8 cellular contexts compared by ENCODE assay signal in the genomic region with DNA sequence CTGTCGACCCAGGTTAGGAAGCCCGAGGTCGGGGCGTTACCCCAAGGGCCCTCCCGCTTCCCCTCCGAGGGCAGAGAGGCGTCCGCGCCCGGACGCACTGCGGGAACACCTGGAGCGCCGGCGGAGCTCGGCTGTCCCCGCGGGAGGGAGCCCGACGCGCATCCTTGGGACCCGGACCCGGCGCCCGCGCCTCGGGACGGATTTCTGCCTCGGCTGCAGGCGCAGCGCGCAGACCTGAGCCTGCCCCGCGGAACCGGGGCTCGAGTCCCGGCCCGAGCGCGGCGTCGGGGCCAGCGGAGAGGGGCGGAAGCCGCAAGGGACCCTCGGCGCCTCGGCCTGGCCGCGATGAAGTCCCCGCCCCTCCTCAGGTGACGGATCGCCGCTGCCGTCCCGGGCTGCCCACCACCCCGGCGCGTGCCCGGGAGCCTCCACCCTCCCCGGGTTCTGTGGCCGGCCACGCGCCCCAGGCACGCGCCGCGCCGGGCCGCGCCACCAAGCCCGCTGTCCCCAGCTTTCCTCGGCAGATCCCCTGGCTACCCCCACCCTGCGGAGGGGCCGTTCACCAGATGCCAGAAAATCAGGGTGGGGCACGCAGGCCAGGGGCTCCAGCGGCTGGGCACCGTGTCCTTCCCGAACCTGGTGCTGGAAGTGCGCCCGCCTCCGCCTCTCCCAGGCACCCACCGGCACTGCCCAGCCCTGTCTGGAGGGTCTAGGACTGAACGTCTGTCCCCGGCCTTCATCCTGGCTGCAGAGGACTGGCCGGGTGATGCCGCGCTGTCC. TPM values are rescaled to one million over a fixed set of nuclear protein-coding genes. Genes with fewer than 3 reads are reported as not detected.
A peak's percentile ranks its signal among the peaks of the same experiment; 100 is the strongest.
DNase-seq lines count a peak whose midpoint lies in the region; ATAC-seq, FAIRE-seq and TF ChIP-seq lines count a peak whose summit lies in the region.

No MANE protein-coding gene starts in this region.

- DNase-seq in breast epithelium (ENCODE audit: low spot score in 2 of 2) (peak in 1 of 2 donors; percentile 6), MCF 10A (ENCODE audit: unreplicated experiment) (no peak), Peyer's patch (peak in 1 of 3 donors; percentile 37), endothelial cell of umbilical vein (ENCODE audit: low read depth, low spot score) (no peak), progenitor cell of endocrine pancreas (ENCODE audit: low spot score, unreplicated experiment) (no peak), putamen (ENCODE audit: low spot score) (no peak), DMS 273 treated with DMSO at 0.1 percent for 48 hours (lab: John Stamatoyannopoulos, UW) (no peak)

- no peak overlapping the region for H2AFZ ChIP-seq in endothelial cell of umbilical vein (ENCODE audit: low read depth, low read length)

- peak overlapping the region; percentile 18 for H3K4me2 ChIP-seq in endothelial cell of umbilical vein (ENCODE audit: insufficient read depth, low read length)

- CTCF ChIA-PET in MCF 10A (lab: Yijun Ruan, JAX): no interaction called here
- CTCF ChIA-PET in endothelial cell of umbilical vein (lab: Charles Lee): interaction anchor here (1.1 kb wide), 1 partner anchor 15 kb away, joined by 5 read pairs; no protein-coding TSS in a partner anchor

- no peak for TF ChIP-seq POLR2A in breast epithelium (IDR thresholded peaks at IDR 0.05)
- TF ChIP-seq POLR2A in Peyer's patch (IDR thresholded peaks at IDR 0.05): no peak
- no peak for TF ChIP-seq POLR2A in endothelial cell of umbilical vein (IDR thresholded peaks at IDR 0.05; ENCODE audit: low read depth, low read length)

- H3K9me3 Mint-ChIP-seq in MCF 10A (ENCODE audit: unreplicated experiment) (no peaks in the 10 kb centered on the region), progenitor cell of endocrine pancreas (ENCODE audit: low read depth) (no peaks in the 10 kb centered on the region)

- H4K20me1 ChIP-seq in endothelial cell of umbilical vein (replicated peaks; ENCODE audit: control insufficient read depth, extremely low read depth, insufficient read depth, low read length): no peaks in the 10 kb centered on the region

- H3K27me3 Mint-ChIP-seq in MCF 10A (ENCODE audit: insufficient read depth, unreplicated experiment): peaks cover 23% of the 10 kb centered on the region
- peaks cover 84% of the 10 kb centered on the region for H3K27me3 Mint-ChIP-seq in progenitor cell of endocrine pancreas

- H3K9me1 ChIP-seq in endothelial cell of umbilical vein (replicated peaks; ENCODE audit: control insufficient read depth, extremely low read depth, insufficient read depth, low read length): no peaks in the 10 kb centered on the region

- H3K4me3 ChIP-seq in breast epithelium: peak overlapping the region; percentile 13 to 64 (median 45)
- H3K4me3 ChIP-seq in Peyer's patch: peak overlapping the region; percentile 26 to 44 (median 41)
- H3K4me3 ChIP-seq in endothelial cell of umbilical vein (replicated peaks in 1 of 3; ENCODE audit: insufficient read depth in 1 of 3, low read depth in 1 of 3, low read length in 3 of 3): no peak overlapping the region

- POLR2A ChIA-PET in MCF 10A (lab: Yijun Ruan, JAX) (no interaction called here), endothelial cell of umbilical vein (lab: Charles Lee) (no interaction called here)

- H3K79me2 ChIP-seq in endothelial cell of umbilical vein (ENCODE audit: control insufficient read depth, insufficient read depth, low read length): no peaks in the 10 kb centered on the region

- BruUV-seq in MCF 10A (replicated peaks; lab: Mats Ljungman, UMichigan): no TSS peak
- BruUV-seq in endothelial cell of umbilical vein (replicated peaks; lab: Mats Ljungman, UMichigan): no TSS peak

- H3K27ac ChIP-seq in breast epithelium (no peak overlapping the region), Peyer's patch (no peak overlapping the region), endothelial cell of umbilical vein (ENCODE audit: insufficient read depth, low read depth, low read length) (no peak overlapping the region)

- peaks cover 3 to 6% of the 10 kb centered on the region in 2 donors for H3K4me1 ChIP-seq in breast epithelium
- peaks cover 0 to 18% (median 11%) of the 10 kb centered on the region in 4 donors for H3K4me1 ChIP-seq in Peyer's patch
- peaks cover 2% of the 10 kb centered on the region for H3K4me1 ChIP-seq in endothelial cell of umbilical vein (ENCODE audit: control insufficient read depth, extremely low read depth, insufficient read depth, low read length)

- H3K27ac Mint-ChIP-seq in MCF 10A (ENCODE audit: low read depth, unreplicated experiment) (no peak overlapping the region), progenitor cell of endocrine pancreas (no peak overlapping the region)

- H3K27me3 ChIP-seq in breast epithelium (peaks cover 0 to 61% of the 10 kb centered on the region in 2 donors), Peyer's patch (peaks cover 0 to 36% of the 10 kb centered on the region in 2 donors), endothelial cell of umbilical vein (ENCODE audit: control insufficient read depth in 2 of 2, insufficient read depth in 2 of 2, low read length in 2 of 2) (peaks cover 54 to 73% of the 10 kb centered on the region in 2 experiments)

- H3K36me3 ChIP-seq in breast epithelium: no peaks in the 10 kb centered on the region
- H3K36me3 ChIP-seq in Peyer's patch: no peaks in the 10 kb centered on the region
- no peaks in the 10 kb centered on the region for H3K36me3 ChIP-seq in endothelial cell of umbilical vein (ENCODE audit: control insufficient read depth in 2 of 2, extremely low read depth in 1 of 2, insufficient read depth in 2 of 2, low read length in 2 of 2)

- H3K4me3 Mint-ChIP-seq in MCF 10A (ENCODE audit: unreplicated experiment) (no peak overlapping the region), progenitor cell of endocrine pancreas (ENCODE audit: low read depth) (peak overlapping the region; percentile 63)

- dilution Hi-C loops in endothelial cell of umbilical vein (cut with MboI; ENCODE audit: extremely low pct_ligation_motif_present, low sequenced_read_pairs): no loop called here

- no peaks in the 10 kb centered on the region for H3K36me3 Mint-ChIP-seq in MCF 10A (ENCODE audit: insufficient read depth, unreplicated experiment)
- no peaks in the 10 kb centered on the region for H3K36me3 Mint-ChIP-seq in progenitor cell of endocrine pancreas (ENCODE audit: insufficient read depth)

- H3K9ac ChIP-seq in endothelial cell of umbilical vein (replicated peaks; ENCODE audit: extremely low read depth, insufficient read depth, low read length): no peak overlapping the region

- no peak for ATAC-seq in HG03378 (IDR thresholded peaks at IDR 0.05; ENCODE audit: unreplicated experiment)

- H3K9me3 ChIP-seq in breast epithelium (no peaks in the 10 kb centered on the region), Peyer's patch (peaks cover 0 to 5% (median 1%) of the 10 kb centered on the region in 4 donors), endothelial cell of umbilical vein (replicated peaks; ENCODE audit: control insufficient read depth, insufficient read depth, low read length) (no peaks in the 10 kb centered on the region)

- FAIRE-seq in endothelial cell of umbilical vein (lab: Jason Lieb, UNC): no peak

- TF ChIP-seq CTCF in breast epithelium (IDR thresholded peaks at IDR 0.05) (no peak), MCF 10A (IDR thresholded peaks at IDR 0.05; ENCODE audit: unreplicated experiment) (no peak), Peyer's patch (IDR thresholded peaks at IDR 0.05) (no peak), endothelial cell of umbilical vein (IDR thresholded peaks at IDR 0.05; ENCODE audit: extremely low read depth in 1 of 2, insufficient read depth in 1 of 2, low read depth in 1 of 2, low read length in 2 of 2) (no peak), progenitor cell of endocrine pancreas (IDR thresholded peaks at IDR 0.05; ENCODE audit: unreplicated experiment) (no peak)

- H3K4me1 Mint-ChIP-seq in MCF 10A (ENCODE audit: insufficient read depth, unreplicated experiment) (no peaks in the 10 kb centered on the region), progenitor cell of endocrine pancreas (ENCODE audit: low read depth) (peaks cover 4% of the 10 kb centered on the region)

- intact Hi-C loops in breast epithelium (cut with DNase I; ENCODE audit: low total_unique reads): no loop called here
- intact Hi-C loops in MCF 10A (cut with micrococcal nuclease): no loop called here
- intact Hi-C loops in endothelial cell of umbilical vein (cut with micrococcal nuclease): no loop called here

RNA-seq across cellular contexts. Expression of gene GLB1L3, which starts 0.4 kb away (rescaled TPM):
- total RNA-seq in breast epithelium: 1 to 10 TPM in 2 of 3 donors, not detected in 1; 1.0 to 1.6 TPM
- not detected in 2 replicates for total RNA-seq in MCF 10A (2022)
- not detected for total RNA-seq in Peyer's patch
- not detected in 2 replicates for total RNA-seq in endothelial cell of umbilical vein
- not detected in 2 replicates for polyA plus RNA-seq in endothelial cell of umbilical vein
- not detected in 2 replicates for polyA plus RNA-seq in endothelial cell of umbilical vein (2011; cell fraction: cytosol; rRNA removed)
- polyA plus RNA-seq in endothelial cell of umbilical vein (2011; cell fraction: nucleus; rRNA removed): not detected in 2 replicates
- not detected in 2 replicates for polyA plus RNA-seq in endothelial cell of umbilical vein (2012)
- polyA minus RNA-seq in endothelial cell of umbilical vein: not detected in 2 replicates
- polyA minus RNA-seq in endothelial cell of umbilical vein (2011; cell fraction: cytosol; rRNA and poly(A)+ RNA removed): not detected
- polyA minus RNA-seq in endothelial cell of umbilical vein (2011; cell fraction: nucleus; rRNA and poly(A)+ RNA removed): not detected in 2 replicates
- not detected in 2 replicates for total RNA-seq in progenitor cell of endocrine pancreas

RNA-seq across cellular contexts. Expression of gene ACAD8, which starts 23.2 kb away (rescaled TPM):
- 10 to 100 TPM; 20.5 to 46.2 (median 40.4) TPM for total RNA-seq in breast epithelium
- 18.9 and 20.1 TPM in 2 replicates for total RNA-seq in MCF 10A (2022)
- 10 to 100 TPM; 30.4 to 44.5 (median 36.9) TPM for total RNA-seq in Peyer's patch
- total RNA-seq in endothelial cell of umbilical vein: 21.2 and 22.9 TPM in 2 replicates
- 24.2 and 29.0 TPM in 2 replicates for polyA plus RNA-seq in endothelial cell of umbilical vein
- 21.4 and 22.0 TPM in 2 replicates for polyA plus RNA-seq in endothelial cell of umbilical vein (2011; cell fraction: cytosol; rRNA removed)
- polyA plus RNA-seq in endothelial cell of umbilical vein (2011; cell fraction: nucleus; rRNA removed): 91.2 and 108 TPM in 2 replicates
- polyA plus RNA-seq in endothelial cell of umbilical vein (2012): 19.2 and 20.7 TPM in 2 replicates
- polyA minus RNA-seq in endothelial cell of umbilical vein: 19.1 and 27.1 TPM in 2 replicates
- 4.7 TPM for polyA minus RNA-seq in endothelial cell of umbilical vein (2011; cell fraction: cytosol; rRNA and poly(A)+ RNA removed)
- polyA minus RNA-seq in endothelial cell of umbilical vein (2011; cell fraction: nucleus; rRNA and poly(A)+ RNA removed): 20.1 and 36.6 TPM in 2 replicates
- 35.9 and 37.6 TPM in 2 replicates for total RNA-seq in progenitor cell of endocrine pancreas

RNA-seq across cellular contexts. Expression of gene THYN1, which starts 23.4 kb away (rescaled TPM):
- total RNA-seq in breast epithelium (10 to 100 TPM; 51.7 to 73.9 (median 58.7) TPM), MCF 10A (2022) (33.4 and 34.8 TPM in 2 replicates), Peyer's patch (10 to 100 TPM; 37.8 to 62.7 (median 52.3) TPM), endothelial cell of umbilical vein (38.0 and 40.7 TPM in 2 replicates), progenitor cell of endocrine pancreas (69.6 and 70.5 TPM in 2 replicates)
- polyA plus RNA-seq in endothelial cell of umbilical vein: 29.2 and 35.7 TPM in 2 replicates
- polyA plus RNA-seq in endothelial cell of umbilical vein (2011; cell fraction: cytosol; rRNA removed): 57.8 and 59.9 TPM in 2 replicates
- 46.7 and 56.1 TPM in 2 replicates for polyA plus RNA-seq in endothelial cell of umbilical vein (2011; cell fraction: nucleus; rRNA removed)
- 52.7 and 70.0 TPM in 2 replicates for polyA plus RNA-seq in endothelial cell of umbilical vein (2012)
- 31.6 and 35.1 TPM in 2 replicates for polyA minus RNA-seq in endothelial cell of umbilical vein
- polyA minus RNA-seq in endothelial cell of umbilical vein (2011; cell fraction: cytosol; rRNA and poly(A)+ RNA removed): 18.8 TPM
- 9.2 and 11.3 TPM in 2 replicates for polyA minus RNA-seq in endothelial cell of umbilical vein (2011; cell fraction: nucleus; rRNA and poly(A)+ RNA removed)

RNA-seq across cellular contexts. Expression of gene VPS26B, which starts 52.1 kb away (rescaled TPM):
- 10 to 100 TPM; 34.4 to 45.0 (median 40.1) TPM for total RNA-seq in breast epithelium
- total RNA-seq in MCF 10A (2022): 45.2 and 47.9 TPM in 2 replicates
- total RNA-seq in Peyer's patch: 10 to 100 TPM; 33.8 to 74.0 (median 64.0) TPM
- total RNA-seq in endothelial cell of umbilical vein: 41.6 and 53.1 TPM in 2 replicates
- polyA plus RNA-seq in endothelial cell of umbilical vein: 38.0 and 40.2 TPM in 2 replicates
- polyA plus RNA-seq in endothelial cell of umbilical vein (2011; cell fraction: cytosol; rRNA removed): 33.9 and 38.1 TPM in 2 replicates
- polyA plus RNA-seq in endothelial cell of umbilical vein (2011; cell fraction: nucleus; rRNA removed): 108 and 115 TPM in 2 replicates
- polyA plus RNA-seq in endothelial cell of umbilical vein (2012): 48.2 and 57.0 TPM in 2 replicates
- polyA minus RNA-seq in endothelial cell of umbilical vein: 62.9 and 72.5 TPM in 2 replicates
- polyA minus RNA-seq in endothelial cell of umbilical vein (2011; cell fraction: cytosol; rRNA and poly(A)+ RNA removed): 18.4 TPM
- polyA minus RNA-seq in endothelial cell of umbilical vein (2011; cell fraction: nucleus; rRNA and poly(A)+ RNA removed): 36.8 and 41.5 TPM in 2 replicates
- total RNA-seq in progenitor cell of endocrine pancreas: 39.5 and 39.6 TPM in 2 replicates

RNA-seq across cellular contexts. Expression of gene NCAPD3, which starts 52.8 kb away (rescaled TPM):
- total RNA-seq in breast epithelium: 10 to 100 TPM; 12.0 to 16.5 (median 12.1) TPM
- total RNA-seq in MCF 10A (2022): 19.3 and 26.7 TPM in 2 replicates
- total RNA-seq in Peyer's patch: 10 to 100 TPM; 12.5 to 30.5 (median 13.9) TPM
- total RNA-seq in endothelial cell of umbilical vein: 42.6 and 43.8 TPM in 2 replicates
- polyA plus RNA-seq in endothelial cell of umbilical vein: 19.7 and 22.6 TPM in 2 replicates
- 22.3 and 25.2 TPM in 2 replicates for polyA plus RNA-seq in endothelial cell of umbilical vein (2011; cell fraction: cytosol; rRNA removed)
- 58.9 and 69.5 TPM in 2 replicates for polyA plus RNA-seq in endothelial cell of umbilical vein (2011; cell fraction: nucleus; rRNA removed)
- 23.6 and 30.5 TPM in 2 replicates for polyA plus RNA-seq in endothelial cell of umbilical vein (2012)
- polyA minus RNA-seq in endothelial cell of umbilical vein: 51.1 and 54.4 TPM in 2 replicates
- 74.8 TPM for polyA minus RNA-seq in endothelial cell of umbilical vein (2011; cell fraction: cytosol; rRNA and poly(A)+ RNA removed)
- polyA minus RNA-seq in endothelial cell of umbilical vein (2011; cell fraction: nucleus; rRNA and poly(A)+ RNA removed): 42.2 and 56.5 TPM in 2 replicates
- 30.0 and 30.9 TPM in 2 replicates for total RNA-seq in progenitor cell of endocrine pancreas

Comparison
In these comparisons a context has a peak if more than half of its experiments do, and no peak if none do; other contexts are left out.
1. H3K4me3 ChIP-seq: peak in breast epithelium (3 of 3) and Peyer's patch (4 of 4); none in endothelial cell of umbilical vein (0 of 3).